9 cellular contexts compared by ENCODE assay signal in the genomic region with DNA sequence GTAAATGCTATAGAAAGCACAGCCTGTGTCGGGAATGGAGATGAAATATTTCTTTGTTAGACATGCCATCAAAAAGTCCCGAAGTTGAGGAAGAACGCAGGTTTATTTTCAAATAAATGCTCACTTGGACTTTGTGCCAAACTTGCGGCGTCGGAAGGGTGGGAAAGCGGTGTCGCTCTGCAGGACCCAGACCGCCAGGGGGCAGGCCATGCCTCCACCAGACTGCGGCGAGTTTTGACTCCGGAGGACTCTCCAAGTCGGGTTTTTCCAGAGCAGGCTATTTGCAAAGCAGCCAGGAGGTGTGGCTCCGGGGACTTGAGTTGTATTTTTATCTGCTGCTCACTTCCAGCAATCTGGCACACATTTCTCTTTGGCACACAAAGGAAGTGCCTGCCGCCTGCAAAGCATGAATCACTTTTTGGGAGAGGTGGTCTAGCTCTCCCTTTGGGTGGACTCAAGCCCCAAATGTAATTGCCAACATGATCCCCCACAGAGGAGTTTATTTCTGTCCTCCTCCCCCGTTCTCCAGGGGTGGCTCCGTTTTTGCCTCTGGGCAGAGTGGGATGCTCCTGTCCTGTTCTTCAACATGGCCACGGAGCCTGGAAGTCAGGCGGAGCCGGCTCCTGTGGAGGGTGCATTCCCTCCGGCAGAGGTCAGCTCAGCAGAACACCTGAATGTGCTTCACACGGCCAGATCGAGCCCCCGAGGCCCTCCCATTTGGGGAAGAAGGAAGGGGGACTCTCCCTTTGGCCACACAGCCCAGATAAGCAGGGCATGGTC.
DNase-seq lines count a peak whose midpoint lies in the region; ATAC-seq, FAIRE-seq and TF ChIP-seq lines count a peak whose summit lies in the region.
"Had no signal": no experiment of that assay in that cellular context is flagged by ENCODE, and none has a peak within 500 bp of the region (broad histone marks: within the 10 kb centered on the region; RNA-seq: fewer than 3 reads in every experiment).

No MANE protein-coding gene starts in this region.

- peaks cover 34% of the 10 kb centered on the region for H3K27me3 Mint-ChIP-seq in activated CD4-positive, alpha-beta T cell treated with anti-CD3 and anti-CD28 coated beads for 36 hours
- H3K27me3 Mint-ChIP-seq in activated CD8-positive, alpha-beta T cell treated with anti-CD3 and anti-CD28 coated beads for 36 hours = peaks cover 34% of the 10 kb centered on the region

- TF ChIP-seq CTCF in activated CD8-positive, alpha-beta T cell treated with anti-CD3 and anti-CD28 coated beads for 36 hours (IDR thresholded peaks at IDR 0.05) = peak; percentile 64

- CTCF ChIA-PET in activated CD4-positive, alpha-beta T cell treated with anti-CD3 and anti-CD28 coated beads for 36 hours (lab: Charles Lee) = interaction anchor here (0.6 to 3.0 kb wide), 4 partner anchors 383 to 1420 kb away, joined by 3 to 15 read pairs (median 3); no protein-coding TSS in a partner anchor
- CTCF ChIA-PET in activated CD8-positive, alpha-beta T cell treated with anti-CD3 and anti-CD28 coated beads for 36 hours (lab: Charles Lee) = interaction anchor here (1.5 to 2.8 kb wide), 6 partner anchors 7 to 805 kb away, joined by 4 to 14 read pairs (median 10); no protein-coding TSS in a partner anchor

- no peak overlapping the region for H3K4me3 Mint-ChIP-seq in activated CD4-positive, alpha-beta T cell treated with anti-CD3 and anti-CD28 coated beads for 36 hours
- H3K4me3 Mint-ChIP-seq in activated CD8-positive, alpha-beta T cell treated with anti-CD3 and anti-CD28 coated beads for 36 hours = no peak overlapping the region

- no peaks in the 10 kb centered on the region for H3K36me3 Mint-ChIP-seq in activated CD4-positive, alpha-beta T cell treated with anti-CD3 and anti-CD28 coated beads for 36 hours (ENCODE audit: low read depth)
- no peaks in the 10 kb centered on the region for H3K36me3 Mint-ChIP-seq in activated CD8-positive, alpha-beta T cell treated with anti-CD3 and anti-CD28 coated beads for 36 hours (ENCODE audit: low read depth)
- H3K36me3 Mint-ChIP-seq: activated naive CD4-positive, alpha-beta T cell treated with anti-CD3 and anti-CD28 coated beads, Interleukin-2, amount 50 U/mL, for 72 hours had no signal

- ATAC-seq in activated CD4-positive, alpha-beta T cell treated with anti-CD3 and anti-CD28 coated beads for 36 hours = no peak
- peak; percentile 55 for ATAC-seq in activated CD8-positive, alpha-beta T cell treated with anti-CD3 and anti-CD28 coated beads for 36 hours
- ATAC-seq in GM18519 (IDR thresholded peaks at IDR 0.05; ENCODE audit: low FRiP score, unreplicated experiment) = no peak
- no peak for ATAC-seq in HG02981 (IDR thresholded peaks at IDR 0.05; ENCODE audit: unreplicated experiment)

- no peaks in the 10 kb centered on the region for H3K4me1 Mint-ChIP-seq in activated CD4-positive, alpha-beta T cell treated with anti-CD3 and anti-CD28 coated beads for 36 hours
- H3K4me1 Mint-ChIP-seq in activated CD8-positive, alpha-beta T cell treated with anti-CD3 and anti-CD28 coated beads for 36 hours (ENCODE audit: low read depth) = no peaks in the 10 kb centered on the region

- no peaks in the 10 kb centered on the region for H3K9me3 Mint-ChIP-seq in activated CD4-positive, alpha-beta T cell treated with anti-CD3 and anti-CD28 coated beads for 36 hours (ENCODE audit: low read depth)
- H3K9me3 Mint-ChIP-seq in activated CD8-positive, alpha-beta T cell treated with anti-CD3 and anti-CD28 coated beads for 36 hours = no peaks in the 10 kb centered on the region
- H3K9me3 Mint-ChIP-seq: activated naive CD4-positive, alpha-beta T cell treated with anti-CD3 and anti-CD28 coated beads, Interleukin-2, amount 50 U/mL, for 72 hours had no signal

- FAIRE-seq in frontal cortex (lab: Jason Lieb, UNC) = no peak

- POLR2A ChIA-PET in activated CD4-positive, alpha-beta T cell treated with anti-CD3 and anti-CD28 coated beads for 36 hours (lab: Charles Lee) = no interaction called here
- POLR2A ChIA-PET in activated CD8-positive, alpha-beta T cell treated with anti-CD3 and anti-CD28 coated beads for 36 hours (lab: Charles Lee) = no interaction called here

- peak; percentile 73 for DNase-seq in activated CD4-positive, alpha-beta T cell treated with anti-CD3 and anti-CD28 coated beads for 36 hours
- DNase-seq in activated CD4-positive, alpha-beta T cell treated with anti-CD3 and anti-CD28 coated beads, Interleukin-2, amount 50 U/mL, for 4 hours = no peak
- DNase-seq in NCI-H1092 treated with DMSO at 0.1 percent for 48 hours (lab: John Stamatoyannopoulos, UW) = peak; percentile 44
- peak; percentile 69 for DNase-seq in activated CD8-positive, alpha-beta T cell treated with anti-CD3 and anti-CD28 coated beads for 36 hours
- peak; percentile 22 to 68 for DNase-seq in frontal cortex (ENCODE audit: low spot score in 2 of 2)
- DNase-seq in occipital lobe (lab: John Stamatoyannopoulos, UW) = peak; percentile 71

- intact Hi-C loops in activated CD4-positive, alpha-beta T cell treated with anti-CD3 and anti-CD28 coated beads for 36 hours (cut with DNase I, micrococcal nuclease) = loop anchor here (5.0 kb wide), 2 partner anchors 803 to 818 kb away; no protein-coding TSS in a partner anchor
- intact Hi-C loops in activated CD8-positive, alpha-beta T cell treated with anti-CD3 and anti-CD28 coated beads for 36 hours (cut with micrococcal nuclease) = loop anchor here (2.0 kb wide), 1 partner anchor 383 kb away; no protein-coding TSS in a partner anchor

- no peak overlapping the region for H3K27ac Mint-ChIP-seq in activated CD4-positive, alpha-beta T cell treated with anti-CD3 and anti-CD28 coated beads for 36 hours
- H3K27ac Mint-ChIP-seq in activated CD8-positive, alpha-beta T cell treated with anti-CD3 and anti-CD28 coated beads for 36 hours = no peak overlapping the region
- H3K27ac Mint-ChIP-seq: activated naive CD4-positive, alpha-beta T cell treated with anti-CD3 and anti-CD28 coated beads, Interleukin-2, amount 50 U/mL, for 72 hours had no signal

Comparison
In these comparisons a context has a peak if more than half of its experiments do, and no peak if none do; other contexts are left out.
1. DNase-seq: peak in activated CD4-positive, alpha-beta T cell treated with anti-CD3 and anti-CD28 coated beads for 36 hours (single experiment), NCI-H1092 treated with DMSO at 0.1 percent for 48 hours (single experiment), activated CD8-positive, alpha-beta T cell treated with anti-CD3 and anti-CD28 coated beads for 36 hours (single experiment), frontal cortex (2 of 2) and occipital lobe (single experiment); none in activated CD4-positive, alpha-beta T cell treated with anti-CD3 and anti-CD28 coated beads, Interleukin-2, amount 50 U/mL, for 4 hours (0 of 2).